In the genomic region with DNA sequence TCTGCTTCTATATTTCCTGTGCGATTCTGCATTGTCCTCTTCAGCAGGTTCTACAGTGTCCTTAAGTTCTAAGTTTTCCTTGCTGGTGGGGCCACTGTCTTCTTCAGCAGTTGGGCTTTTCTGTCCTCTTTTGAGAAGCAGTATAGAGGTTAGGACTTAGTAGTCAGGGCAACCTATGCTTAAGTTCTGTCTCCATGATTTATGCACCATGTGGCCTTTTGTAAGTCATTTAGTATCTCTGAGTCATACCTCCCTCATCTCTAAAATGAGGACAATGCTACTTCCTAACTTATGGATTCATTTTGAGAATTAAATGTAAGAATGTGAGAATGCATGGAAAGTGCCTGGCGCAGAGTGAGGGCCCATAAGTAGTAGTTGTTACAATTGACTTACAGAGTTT, we compare ENCODE assay signal across 32 cellular contexts. TPM values are rescaled to one million over a fixed set of nuclear protein-coding genes. Genes with fewer than 3 reads are reported as not detected.
"Had no signal": no experiment of that assay in that cellular context is flagged by ENCODE, and none has a peak within 500 bp of the region (broad histone marks: within the 10 kb centered on the region; RNA-seq: fewer than 3 reads in every experiment).

No MANE protein-coding gene starts in this region.

- H3K36me3 Mint-ChIP-seq: activated naive CD4-positive, alpha-beta T cell treated with anti-CD3 and anti-CD28 coated beads, Interleukin-2, amount 50 U/mL, for 24 hours; immature natural killer cell; naive thymus-derived CD8-positive, alpha-beta T cell; neural progenitor cell; stimulated activated memory B cell treated with anti-CD40 and anti-IgM and Interleukin-4, amounts not matched to agents 10 μg/mL and 1 μg/mL and 100 μg/mL, for 72 hours had no signal

- DNase-seq: activated CD4-positive, alpha-beta T cell treated with anti-CD3 and anti-CD28 coated beads, Interleukin-2, amount 50 U/mL, for 4 hours; activated CD4-positive, CD25-positive, alpha-beta regulatory T cell treated with anti-CD3 and anti-CD28 coated beads, Interleukin-2, amount 50 U/mL, for 72 hours; activated CD8-positive, alpha-beta memory T cell treated with anti-CD3 and anti-CD28 coated beads, Interleukin-2, amount 50 U/mL, for 4 hours; activated gamma-delta T cell treated with Interleukin-2 at 50 U/mL for 16 hours; activated T-cell treated with anti-CD3 and anti-CD28 coated beads, Interleukin-2, amount 50 U/mL, for 1 hour; central memory CD4-positive, alpha-beta T cell; foreskin keratinocyte; heart left ventricle; hypothalamus; immature natural killer cell; kidney; left colon; midbrain; naive thymus-derived CD8-positive, alpha-beta T cell; occipital lobe; psoas muscle; sigmoid colon; small intestine; stimulated activated CD4-positive, alpha-beta T cell treated with anti-CD3 and anti-CD28 coated beads, Interleukin-4, amount 100 ng/mL, for 4 hours; stimulated activated CD8-positive, alpha-beta memory T cell treated with anti-CD3 and anti-CD28 coated beads, Interleukin-4, amount 100 ng/mL, for 48 hours; T1000; WERI-Rb-1 had no signal

- FAIRE-seq: endothelial cell of umbilical vein, kidney, small intestine had no signal

- ATAC-seq: foreskin keratinocyte; heart left ventricle; left colon; naive thymus-derived CD8-positive, alpha-beta T cell; psoas muscle had no signal

- H3K9me3 Mint-ChIP-seq: activated naive CD4-positive, alpha-beta T cell treated with anti-CD3 and anti-CD28 coated beads, Interleukin-2, amount 50 U/mL, for 24 hours; activated T-helper 1 cell treated with anti-CD3 and anti-CD28 coated beads, Interleukin-12 subunit alpha, Interleukin-12 subunit beta, Interleukin-2, Interleukin-4 antibody, amounts not matched to agents 30 ng/mL and 10 ng/mL and 1 ng/mL, durations not matched to agents 14 hours and 24 hours and 36 hours; naive thymus-derived CD8-positive, alpha-beta T cell; neural progenitor cell; stimulated activated memory B cell treated with anti-CD40 and anti-IgM and Interleukin-4, amounts not matched to agents 10 μg/mL and 1 μg/mL and 100 μg/mL, for 72 hours; T-helper 1 cell treated with Interleukin-12 subunit alpha and Interleukin-12 subunit beta and Interleukin-4 antibody, amounts not matched to agents 30 μg/mL and 1 μg/mL, for 36 hours had no signal

- H3K27ac Mint-ChIP-seq: activated naive CD4-positive, alpha-beta T cell treated with anti-CD3 and anti-CD28 coated beads, Interleukin-2, amount 50 U/mL, for 24 hours; activated T-helper 1 cell treated with anti-CD3 and anti-CD28 coated beads, Interleukin-12 subunit alpha, Interleukin-12 subunit beta, Interleukin-2, Interleukin-4 antibody, amounts not matched to agents 30 ng/mL and 10 ng/mL and 1 ng/mL, durations not matched to agents 14 hours and 24 hours and 36 hours; immature natural killer cell; naive thymus-derived CD8-positive, alpha-beta T cell; neural progenitor cell; stimulated activated memory B cell treated with anti-CD40 and anti-IgM and Interleukin-4, amounts not matched to agents 10 μg/mL and 1 μg/mL and 100 μg/mL, for 72 hours; T-helper 1 cell treated with Interleukin-12 subunit alpha and Interleukin-12 subunit beta and Interleukin-4 antibody, amounts not matched to agents 30 μg/mL and 1 μg/mL, for 36 hours had no signal

- H3K4me1 Mint-ChIP-seq: activated naive CD4-positive, alpha-beta T cell treated with anti-CD3 and anti-CD28 coated beads, Interleukin-2, amount 50 U/mL, for 24 hours; immature natural killer cell; naive thymus-derived CD8-positive, alpha-beta T cell; stimulated activated memory B cell treated with anti-CD40 and anti-IgM and Interleukin-4, amounts not matched to agents 10 μg/mL and 1 μg/mL and 100 μg/mL, for 72 hours had no signal

- H3K27me3 Mint-ChIP-seq: activated naive CD4-positive, alpha-beta T cell treated with anti-CD3 and anti-CD28 coated beads, Interleukin-2, amount 50 U/mL, for 24 hours; stimulated activated memory B cell treated with anti-CD40 and anti-IgM and Interleukin-4, amounts not matched to agents 10 μg/mL and 1 μg/mL and 100 μg/mL, for 72 hours had no signal

- H3K9me3 ChIP-seq: breast epithelium, heart left ventricle, psoas muscle, sigmoid colon, tibial nerve had no signal

- H3K4me3 Mint-ChIP-seq: activated naive CD4-positive, alpha-beta T cell treated with anti-CD3 and anti-CD28 coated beads, Interleukin-2, amount 50 U/mL, for 24 hours; activated T-helper 1 cell treated with anti-CD3 and anti-CD28 coated beads, Interleukin-12 subunit alpha, Interleukin-12 subunit beta, Interleukin-2, Interleukin-4 antibody, amounts not matched to agents 30 ng/mL and 10 ng/mL and 1 ng/mL, durations not matched to agents 14 hours and 24 hours and 36 hours; immature natural killer cell; naive thymus-derived CD8-positive, alpha-beta T cell; neural progenitor cell; stimulated activated memory B cell treated with anti-CD40 and anti-IgM and Interleukin-4, amounts not matched to agents 10 μg/mL and 1 μg/mL and 100 μg/mL, for 72 hours; T-helper 1 cell treated with Interleukin-12 subunit alpha and Interleukin-12 subunit beta and Interleukin-4 antibody, amounts not matched to agents 30 μg/mL and 1 μg/mL, for 36 hours had no signal

RNA-seq across cellular contexts. Expression of gene GRIN3A, which starts 46.8 kb away (rescaled TPM):
- total RNA-seq: activated CD8-positive, alpha-beta memory T cell treated with anti-CD3 and anti-CD28 coated beads for 36 hours; activated T-helper 1 cell treated with anti-CD3 and anti-CD28 coated beads, Interleukin-12 subunit alpha, Interleukin-12 subunit beta, Interleukin-2, Interleukin-4 antibody, amounts not matched to agents 30 ng/mL and 10 ng/mL and 1 ng/mL, durations not matched to agents 14 hours and 24 hours and 36 hours; endothelial cell of umbilical vein; foreskin keratinocyte; lower leg skin; naive thymus-derived CD8-positive, alpha-beta T cell had no signal
